ENCODE assay signal across 23 cellular contexts in genomic region chr4:38965866-38966265, GRCh38.
DNase-seq lines count a peak whose midpoint lies in the region; ATAC-seq and TF ChIP-seq lines count a peak whose summit lies in the region.
"Had no signal": no experiment of that assay in that cellular context is flagged by ENCODE, and none has a peak within 500 bp of the region (broad histone marks: within the 10 kb centered on the region; RNA-seq: fewer than 3 reads in every experiment).

No MANE protein-coding gene starts in this region.

- H3K9me3 ChIP-seq in mucosa of descending colon: no peaks in the 10 kb centered on the region
- H3K9me3 ChIP-seq: thyroid gland had no signal

- peaks cover 12 to 22% of the 10 kb centered on the region in 2 donors for H3K9me3 Mint-ChIP-seq in activated T-cell treated with anti-CD3 and anti-CD28 coated beads, Interleukin-2, amount 50 U/mL, for 72 hours
- H3K9me3 Mint-ChIP-seq in activated T-cell treated with anti-CD3 and anti-CD28 coated beads, Interleukin-2, amount 50 U/mL, for 4 hours: peaks cover 12% of the 10 kb centered on the region
- peaks cover 3% of the 10 kb centered on the region for H3K9me3 Mint-ChIP-seq in activated naive CD8-positive, alpha-beta T cell treated with anti-CD3 and anti-CD28 coated beads for 36 hours
- peaks cover 8% of the 10 kb centered on the region for H3K9me3 Mint-ChIP-seq in neural crest cell

- H3K4me3 ChIP-seq in mucosa of descending colon: no peak overlapping the region
- H3K4me3 ChIP-seq: lung, thyroid gland had no signal

- peak overlapping the region; percentile 66 for H3K27ac Mint-ChIP-seq in activated T-cell treated with anti-CD3 and anti-CD28 coated beads, Interleukin-2, amount 50 U/mL, for 72 hours
- H3K27ac Mint-ChIP-seq in activated naive CD8-positive, alpha-beta T cell treated with anti-CD3 and anti-CD28 coated beads for 36 hours: peak overlapping the region; percentile 70
- peak overlapping the region; percentile 50 for H3K27ac Mint-ChIP-seq in neural crest cell (ENCODE audit: unreplicated experiment)
- H3K27ac Mint-ChIP-seq: stimulated activated effector memory CD8-positive, alpha-beta T cell treated with anti-CD3 and anti-CD28 coated beads, Interleukin-12 subunit alpha, Interleukin-12 subunit beta, amount 100 ng/mL, for 72 hours had no signal

- peaks cover 32% of the 10 kb centered on the region for H3K4me1 Mint-ChIP-seq in activated T-cell treated with anti-CD3 and anti-CD28 coated beads, Interleukin-2, amount 50 U/mL, for 72 hours (ENCODE audit: low read depth)
- peaks cover 8% of the 10 kb centered on the region for H3K4me1 Mint-ChIP-seq in activated T-cell treated with anti-CD3 and anti-CD28 coated beads, Interleukin-2, amount 50 U/mL, for 4 hours (ENCODE audit: low read depth)
- peaks cover 16% of the 10 kb centered on the region for H3K4me1 Mint-ChIP-seq in activated naive CD8-positive, alpha-beta T cell treated with anti-CD3 and anti-CD28 coated beads for 36 hours
- H3K4me1 Mint-ChIP-seq in neural crest cell: peaks cover 4% of the 10 kb centered on the region
- H3K4me1 Mint-ChIP-seq: stimulated activated effector memory CD8-positive, alpha-beta T cell treated with anti-CD3 and anti-CD28 coated beads, Interleukin-12 subunit alpha, Interleukin-12 subunit beta, amount 100 ng/mL, for 72 hours had no signal

- H3K4me1 ChIP-seq in mucosa of descending colon (ENCODE audit: low read depth): no peaks in the 10 kb centered on the region
- H3K4me1 ChIP-seq: thyroid gland had no signal

- no peaks in the 10 kb centered on the region for H3K36me3 ChIP-seq in mucosa of descending colon (ENCODE audit: low read depth)
- H3K36me3 ChIP-seq: thyroid gland had no signal

- TF ChIP-seq CTCF in neural crest cell (conservative IDR thresholded peaks at IDR 0.05): no peak
- no peak for TF ChIP-seq CTCF in mucosa of descending colon (IDR thresholded peaks at IDR 0.05)

- no peak for ATAC-seq in activated T-cell treated with anti-CD3 and anti-CD28 coated beads, Interleukin-2, amount 50 U/mL, for 72 hours (replicated peaks in 1 of 2)
- no peak for ATAC-seq in activated T-cell treated with anti-CD3 and anti-CD28 coated beads, Interleukin-2, amount 50 U/mL, for 4 hours
- ATAC-seq in HG02759 (IDR thresholded peaks at IDR 0.05; ENCODE audit: unreplicated experiment) (no peak), mucosa of descending colon (no peak)
- ATAC-seq: natural killer cell; PC-3; stimulated activated effector memory CD8-positive, alpha-beta T cell treated with anti-CD3 and anti-CD28 coated beads, Interleukin-12 subunit alpha, Interleukin-12 subunit beta, amount 100 ng/mL, for 72 hours had no signal

- H3K4me3 Mint-ChIP-seq in activated T-cell treated with anti-CD3 and anti-CD28 coated beads, Interleukin-2, amount 50 U/mL, for 72 hours: no peak overlapping the region
- no peak overlapping the region for H3K4me3 Mint-ChIP-seq in activated T-cell treated with anti-CD3 and anti-CD28 coated beads, Interleukin-2, amount 50 U/mL, for 4 hours
- H3K4me3 Mint-ChIP-seq in activated naive CD8-positive, alpha-beta T cell treated with anti-CD3 and anti-CD28 coated beads for 36 hours: no peak overlapping the region
- no peak overlapping the region for H3K4me3 Mint-ChIP-seq in neural crest cell
- H3K4me3 Mint-ChIP-seq: natural killer cell; stimulated activated effector memory CD8-positive, alpha-beta T cell treated with anti-CD3 and anti-CD28 coated beads, Interleukin-12 subunit alpha, Interleukin-12 subunit beta, amount 100 ng/mL, for 72 hours had no signal

- intact Hi-C loops in mucosa of descending colon (cut with DNase I, micrococcal nuclease): no loop called here

- H3K27me3 Mint-ChIP-seq in activated T-cell treated with anti-CD3 and anti-CD28 coated beads, Interleukin-2, amount 50 U/mL, for 72 hours (ENCODE audit: low read depth): no peaks in the 10 kb centered on the region
- no peaks in the 10 kb centered on the region for H3K27me3 Mint-ChIP-seq in activated T-cell treated with anti-CD3 and anti-CD28 coated beads, Interleukin-2, amount 50 U/mL, for 4 hours (ENCODE audit: low read depth)
- H3K27me3 Mint-ChIP-seq in activated naive CD8-positive, alpha-beta T cell treated with anti-CD3 and anti-CD28 coated beads for 36 hours: no peaks in the 10 kb centered on the region
- no peaks in the 10 kb centered on the region for H3K27me3 Mint-ChIP-seq in neural crest cell (ENCODE audit: low read depth)

- H3K36me3 Mint-ChIP-seq in activated T-cell treated with anti-CD3 and anti-CD28 coated beads, Interleukin-2, amount 50 U/mL, for 72 hours (ENCODE audit: insufficient read depth in 2 of 2): peaks cover 43 to 59% of the 10 kb centered on the region in 2 donors
- H3K36me3 Mint-ChIP-seq in activated T-cell treated with anti-CD3 and anti-CD28 coated beads, Interleukin-2, amount 50 U/mL, for 4 hours (ENCODE audit: insufficient read depth): peaks cover 46% of the 10 kb centered on the region
- peaks cover 48% of the 10 kb centered on the region for H3K36me3 Mint-ChIP-seq in activated naive CD8-positive, alpha-beta T cell treated with anti-CD3 and anti-CD28 coated beads for 36 hours
- no peaks in the 10 kb centered on the region for H3K36me3 Mint-ChIP-seq in neural crest cell (ENCODE audit: low read depth)

- no peak for DNase-seq in activated T-cell treated with anti-CD3 and anti-CD28 coated beads, Interleukin-2, amount 50 U/mL, for 72 hours
- no peak for DNase-seq in activated T-cell treated with anti-CD3 and anti-CD28 coated beads, Interleukin-2, amount 50 U/mL, for 4 hours
- DNase-seq in DMS53 treated with DMSO at 0.1 percent for 48 hours (lab: John Stamatoyannopoulos, UW; ENCODE audit: unreplicated experiment) (peak; percentile 55), neural crest cell (ENCODE audit: low read depth, low spot score) (no peak), CD1c-positive myeloid dendritic cell (ENCODE audit: extremely low spot score) (no peak), mucosa of descending colon (no peak)
- DNase-seq in activated naive CD8-positive, alpha-beta T cell treated with anti-CD3 and anti-CD28 coated beads for 36 hours: no peak
- DNase-seq: activated CD4-positive, alpha-beta T cell treated with anti-CD3 and anti-CD28 coated beads, Interleukin-2, amount 50 U/mL, for 4 hours; amygdala; caudate nucleus; DND-41; islet precursor cell; KBM-7; natural killer cell; NCI-H1930; NCI-H345; PC-3; SIG-M5; T-helper 1 cell; thyroid gland had no signal
